ENCODE assay signal across 40 cellular contexts in the genomic region with DNA sequence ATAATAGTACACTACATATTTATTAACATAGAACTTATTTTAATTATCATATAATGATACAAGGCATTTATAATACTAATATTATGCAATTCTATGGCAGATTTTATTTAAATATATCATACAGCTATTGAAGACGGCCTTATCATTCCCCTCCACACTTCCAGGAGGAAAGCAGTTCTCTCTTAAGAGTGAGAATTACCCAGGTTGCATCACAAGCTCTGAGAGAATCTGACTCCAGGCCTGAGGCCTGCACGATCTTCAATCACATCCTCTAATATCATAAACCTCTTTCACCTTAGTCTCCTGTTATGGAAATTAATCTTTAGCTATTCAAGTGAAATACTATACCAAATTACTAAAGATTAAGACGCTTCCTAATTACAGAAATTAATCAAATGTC.
"Had no signal": no experiment of that assay in that cellular context is flagged by ENCODE, and none has a peak within 500 bp of the region (broad histone marks: within the 10 kb centered on the region; RNA-seq: fewer than 3 reads in every experiment).

No MANE protein-coding gene starts in this region.

- H3K9me3 ChIP-seq: ascending aorta had no signal

- ATAC-seq: activated CD4-positive, CD25-positive, alpha-beta regulatory T cell treated with anti-CD3 and anti-CD28 coated beads, Interleukin-2, amount 50 U/mL, for 24 hours; activated CD8-positive, alpha-beta memory T cell treated with anti-CD3 and anti-CD28 coated beads, Interleukin-2, amount 10 ng/mL, durations not matched to agents 7 days and 5 days; activated CD8-positive, alpha-beta T cell treated with anti-CD3 and anti-CD28 coated beads, Interleukin-2, amount 10 ng/mL, durations not matched to agents 7 days and 5 days; activated naive CD8-positive, alpha-beta T cell treated with anti-CD3 and anti-CD28 coated beads, Interleukin-2, amount 50 U/mL, for 24 hours; WTC11 had no signal

- DNase-seq: activated CD4-positive, alpha-beta memory T cell treated with anti-CD3 and anti-CD28 coated beads, Interleukin-2, amount 10 ng/mL, durations not matched to agents 7 days and 5 days; activated CD4-positive, alpha-beta T cell treated with anti-CD3 and anti-CD28 coated beads for 1 hour; activated CD4-positive, alpha-beta T cell treated with anti-CD3 and anti-CD28 coated beads for 36 hours; activated CD4-positive, alpha-beta T cell treated with anti-CD3 and anti-CD28 coated beads for 48 hours; activated CD4-positive, alpha-beta T cell treated with anti-CD3 and anti-CD28 coated beads, Interleukin-2, amount 10 ng/mL, durations not matched to agents 7 days and 5 days; activated CD4-positive, alpha-beta T cell treated with anti-CD3 and anti-CD28 coated beads, Interleukin-2, amount 50 U/mL, for 48 hours; activated CD4-positive, CD25-positive, alpha-beta regulatory T cell; activated CD8-positive, alpha-beta memory T cell treated with anti-CD3 and anti-CD28 coated beads for 24 hours; activated CD8-positive, alpha-beta memory T cell treated with anti-CD3 and anti-CD28 coated beads, Interleukin-2, amount 10 ng/mL, durations not matched to agents 7 days and 5 days; activated CD8-positive, alpha-beta memory T cell treated with anti-CD3 and anti-CD28 coated beads, Interleukin-2, amount 50 U/mL, for 48 hours; activated CD8-positive, alpha-beta T cell treated with anti-CD3 and anti-CD28 coated beads, Interleukin-2, amount 10 ng/mL, durations not matched to agents 7 days and 5 days; activated effector memory CD4-positive, alpha-beta T cell treated with Interleukin-2 at 50 U/mL for 16 hours; activated gamma-delta T cell; activated naive CD4-positive, alpha-beta T cell treated with anti-CD3 and anti-CD28 coated beads, Interleukin-2, amount 10 ng/mL, durations not matched to agents 7 days and 5 days; activated naive CD4-positive, alpha-beta T cell treated with Interleukin-2 at 50 U/mL for 16 hours; activated naive CD8-positive, alpha-beta T cell treated with anti-CD3 and anti-CD28 coated beads, Interleukin-2, amount 10 ng/mL, durations not matched to agents 7 days and 5 days; activated naive CD8-positive, alpha-beta T cell treated with anti-CD3 and anti-CD28 coated beads, Interleukin-2, amount 50 U/mL, for 24 hours; activated T-cell treated with anti-CD3 and anti-CD28 coated beads, Interleukin-2, amount 50 U/mL, for 24 hours; activated T-cell treated with anti-CD3 and anti-CD28 coated beads, Interleukin-2, amount 50 U/mL, for 48 hours; amygdala; anterior cingulate cortex; caudate nucleus; cerebellar nuclear complex; T-helper 1 cell; T-helper 2 cell; T-helper 9 cell; WERI-Rb-1 had no signal

- H3K27ac Mint-ChIP-seq: activated CD4-positive, alpha-beta memory T cell treated with anti-CD3 and anti-CD28 coated beads, Interleukin-2, amount 10 ng/mL, durations not matched to agents 7 days and 5 days; activated CD4-positive, alpha-beta T cell treated with anti-CD3 and anti-CD28 coated beads for 36 hours; activated CD4-positive, alpha-beta T cell treated with anti-CD3 and anti-CD28 coated beads, Interleukin-2, amount 10 ng/mL, durations not matched to agents 7 days and 5 days; activated CD8-positive, alpha-beta memory T cell treated with anti-CD3 and anti-CD28 coated beads, Interleukin-2, amount 10 ng/mL, durations not matched to agents 7 days and 5 days; activated CD8-positive, alpha-beta T cell treated with anti-CD3 and anti-CD28 coated beads, Interleukin-2, amount 10 ng/mL, durations not matched to agents 7 days and 5 days; activated naive CD4-positive, alpha-beta T cell treated with anti-CD3 and anti-CD28 coated beads, Interleukin-2, amount 10 ng/mL, durations not matched to agents 7 days and 5 days; activated naive CD8-positive, alpha-beta T cell; activated naive CD8-positive, alpha-beta T cell treated with anti-CD3 and anti-CD28 coated beads, Interleukin-2, amount 10 ng/mL, durations not matched to agents 7 days and 5 days; activated naive CD8-positive, alpha-beta T cell treated with anti-CD3 and anti-CD28 coated beads, Interleukin-2, amount 50 U/mL, for 24 hours; activated T-cell treated with anti-CD3 and anti-CD28 coated beads, Interleukin-2, amount 50 U/mL, for 24 hours; activated T-helper 2 cell treated with anti-CD3 and anti-CD28 coated beads, Interferon-gamma antibody, Interleukin-2, Interleukin-4, amounts not matched to agents 10 μg/mL and 5 μg/mL and 100 μg/mL, durations not matched to agents 14 hours and 24 hours and 36 hours; brain; T-helper 1 cell treated with Interleukin-12 subunit alpha and Interleukin-12 subunit beta and Interleukin-4 antibody, amounts not matched to agents 30 μg/mL and 1 μg/mL, for 36 hours; T-helper 2 cell treated with Interferon-gamma antibody and Interleukin-4, amounts not matched to agents 5 μg/mL and 100 μg/mL, for 36 hours; WTC11 had no signal

- H3K27ac ChIP-seq: ascending aorta, cardiac muscle cell, WERI-Rb-1 had no signal

- H3K4me3 Mint-ChIP-seq: activated CD4-positive, alpha-beta memory T cell treated with anti-CD3 and anti-CD28 coated beads, Interleukin-2, amount 10 ng/mL, durations not matched to agents 7 days and 5 days; activated CD4-positive, alpha-beta T cell treated with anti-CD3 and anti-CD28 coated beads for 36 hours; activated CD4-positive, alpha-beta T cell treated with anti-CD3 and anti-CD28 coated beads, Interleukin-2, amount 10 ng/mL, durations not matched to agents 7 days and 5 days; activated CD8-positive, alpha-beta memory T cell treated with anti-CD3 and anti-CD28 coated beads, Interleukin-2, amount 10 ng/mL, durations not matched to agents 7 days and 5 days; activated CD8-positive, alpha-beta T cell treated with anti-CD3 and anti-CD28 coated beads, Interleukin-2, amount 10 ng/mL, durations not matched to agents 7 days and 5 days; activated naive CD4-positive, alpha-beta T cell treated with anti-CD3 and anti-CD28 coated beads, Interleukin-2, amount 10 ng/mL, durations not matched to agents 7 days and 5 days; activated naive CD4-positive, alpha-beta T cell treated with anti-CD3 and anti-CD28 coated beads, Interleukin-2, amount 50 U/mL, for 24 hours; activated naive CD8-positive, alpha-beta T cell; activated naive CD8-positive, alpha-beta T cell treated with anti-CD3 and anti-CD28 coated beads, Interleukin-2, amount 10 ng/mL, durations not matched to agents 7 days and 5 days; activated naive CD8-positive, alpha-beta T cell treated with anti-CD3 and anti-CD28 coated beads, Interleukin-2, amount 50 U/mL, for 24 hours; activated T-cell treated with anti-CD3 and anti-CD28 coated beads, Interleukin-2, amount 50 U/mL, for 24 hours; brain; central memory CD8-positive, alpha-beta T cell; T-helper 1 cell treated with Interleukin-12 subunit alpha and Interleukin-12 subunit beta and Interleukin-4 antibody, amounts not matched to agents 30 μg/mL and 1 μg/mL, for 36 hours; T-helper 2 cell treated with Interferon-gamma antibody and Interleukin-4, amounts not matched to agents 5 μg/mL and 100 μg/mL, for 36 hours; WTC11 had no signal

- H3K4me1 ChIP-seq: ascending aorta had no signal

- FAIRE-seq: bronchial epithelial cell, TTC549 had no signal

- H3K27me3 Mint-ChIP-seq: activated CD4-positive, alpha-beta memory T cell treated with anti-CD3 and anti-CD28 coated beads, Interleukin-2, amount 10 ng/mL, durations not matched to agents 7 days and 5 days; activated CD4-positive, alpha-beta T cell treated with anti-CD3 and anti-CD28 coated beads for 36 hours; activated CD4-positive, alpha-beta T cell treated with anti-CD3 and anti-CD28 coated beads, Interleukin-2, amount 10 ng/mL, durations not matched to agents 7 days and 5 days; activated CD8-positive, alpha-beta memory T cell treated with anti-CD3 and anti-CD28 coated beads, Interleukin-2, amount 10 ng/mL, durations not matched to agents 7 days and 5 days; activated naive CD4-positive, alpha-beta T cell treated with anti-CD3 and anti-CD28 coated beads, Interleukin-2, amount 10 ng/mL, durations not matched to agents 7 days and 5 days; activated naive CD4-positive, alpha-beta T cell treated with anti-CD3 and anti-CD28 coated beads, Interleukin-2, amount 50 U/mL, for 24 hours; activated naive CD8-positive, alpha-beta T cell; activated naive CD8-positive, alpha-beta T cell treated with anti-CD3 and anti-CD28 coated beads, Interleukin-2, amount 10 ng/mL, durations not matched to agents 7 days and 5 days; activated naive CD8-positive, alpha-beta T cell treated with anti-CD3 and anti-CD28 coated beads, Interleukin-2, amount 50 U/mL, for 24 hours; activated T-cell treated with anti-CD3 and anti-CD28 coated beads, Interleukin-2, amount 50 U/mL, for 24 hours; brain; central memory CD8-positive, alpha-beta T cell had no signal

- H3K9me3 Mint-ChIP-seq: activated CD4-positive, alpha-beta memory T cell treated with anti-CD3 and anti-CD28 coated beads, Interleukin-2, amount 10 ng/mL, durations not matched to agents 7 days and 5 days; activated CD4-positive, alpha-beta T cell treated with anti-CD3 and anti-CD28 coated beads, Interleukin-2, amount 10 ng/mL, durations not matched to agents 7 days and 5 days; activated naive CD4-positive, alpha-beta T cell treated with anti-CD3 and anti-CD28 coated beads, Interleukin-2, amount 10 ng/mL, durations not matched to agents 7 days and 5 days; activated naive CD4-positive, alpha-beta T cell treated with anti-CD3 and anti-CD28 coated beads, Interleukin-2, amount 50 U/mL, for 24 hours; activated naive CD8-positive, alpha-beta T cell treated with anti-CD3 and anti-CD28 coated beads, Interleukin-2, amount 10 ng/mL, durations not matched to agents 7 days and 5 days; activated naive CD8-positive, alpha-beta T cell treated with anti-CD3 and anti-CD28 coated beads, Interleukin-2, amount 50 U/mL, for 24 hours; activated T-cell treated with anti-CD3 and anti-CD28 coated beads, Interleukin-2, amount 50 U/mL, for 24 hours; activated T-helper 2 cell treated with anti-CD3 and anti-CD28 coated beads, Interferon-gamma antibody, Interleukin-2, Interleukin-4, amounts not matched to agents 10 μg/mL and 5 μg/mL and 100 μg/mL, durations not matched to agents 14 hours and 24 hours and 36 hours; brain; T-helper 1 cell treated with Interleukin-12 subunit alpha and Interleukin-12 subunit beta and Interleukin-4 antibody, amounts not matched to agents 30 μg/mL and 1 μg/mL, for 36 hours; T-helper 2 cell treated with Interferon-gamma antibody and Interleukin-4, amounts not matched to agents 5 μg/mL and 100 μg/mL, for 36 hours; WTC11 had no signal

- H3K4me3 ChIP-seq: ascending aorta, cardiac muscle cell had no signal

- H3K36me3 Mint-ChIP-seq: activated CD8-positive, alpha-beta memory T cell treated with anti-CD3 and anti-CD28 coated beads, Interleukin-2, amount 10 ng/mL, durations not matched to agents 7 days and 5 days; activated naive CD4-positive, alpha-beta T cell treated with anti-CD3 and anti-CD28 coated beads, Interleukin-2, amount 10 ng/mL, durations not matched to agents 7 days and 5 days; activated naive CD4-positive, alpha-beta T cell treated with anti-CD3 and anti-CD28 coated beads, Interleukin-2, amount 50 U/mL, for 24 hours; activated naive CD8-positive, alpha-beta T cell; activated naive CD8-positive, alpha-beta T cell treated with anti-CD3 and anti-CD28 coated beads, Interleukin-2, amount 10 ng/mL, durations not matched to agents 7 days and 5 days; brain; WTC11 had no signal

- H3K4me1 Mint-ChIP-seq: activated CD4-positive, alpha-beta memory T cell treated with anti-CD3 and anti-CD28 coated beads, Interleukin-2, amount 10 ng/mL, durations not matched to agents 7 days and 5 days; activated CD4-positive, alpha-beta T cell treated with anti-CD3 and anti-CD28 coated beads for 36 hours; activated CD4-positive, alpha-beta T cell treated with anti-CD3 and anti-CD28 coated beads, Interleukin-2, amount 10 ng/mL, durations not matched to agents 7 days and 5 days; activated CD8-positive, alpha-beta memory T cell treated with anti-CD3 and anti-CD28 coated beads, Interleukin-2, amount 10 ng/mL, durations not matched to agents 7 days and 5 days; activated naive CD4-positive, alpha-beta T cell treated with anti-CD3 and anti-CD28 coated beads, Interleukin-2, amount 10 ng/mL, durations not matched to agents 7 days and 5 days; activated naive CD8-positive, alpha-beta T cell treated with anti-CD3 and anti-CD28 coated beads, Interleukin-2, amount 50 U/mL, for 24 hours; central memory CD8-positive, alpha-beta T cell had no signal
